Comparison of ENCODE assay signal across 1 cellular context in the genomic region with DNA sequence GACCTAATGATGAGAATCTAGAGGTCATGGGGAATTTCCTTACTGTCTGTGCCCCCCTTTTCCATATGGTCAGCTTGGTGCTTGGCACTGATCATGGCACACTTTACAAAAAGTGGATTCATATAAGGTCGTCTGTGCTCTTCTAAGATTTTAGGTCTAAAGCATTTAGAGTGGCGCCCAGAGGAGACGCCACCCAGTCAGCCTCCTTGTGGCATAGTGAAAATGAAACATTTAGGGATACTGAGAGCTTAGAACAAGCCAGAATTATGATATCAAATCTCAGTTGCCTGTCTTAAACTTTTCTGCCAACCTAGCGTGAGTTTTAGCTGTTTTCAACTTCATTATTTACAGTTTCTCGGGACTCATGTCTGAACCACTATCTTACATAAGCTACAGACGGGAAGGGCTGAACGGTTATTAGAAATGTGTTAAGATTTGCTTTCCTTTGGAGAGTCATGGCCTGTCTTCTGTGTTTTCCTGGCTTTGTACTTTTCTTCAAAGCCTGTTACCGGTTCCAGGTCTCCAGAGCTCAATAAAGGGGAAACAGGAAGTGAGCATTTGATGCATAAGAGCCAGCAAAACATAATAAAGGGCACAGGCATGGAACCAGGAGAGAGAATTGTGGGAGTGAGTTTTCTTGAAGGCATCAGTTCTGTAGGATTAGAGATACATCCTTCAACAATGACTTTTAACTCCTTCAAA.
TF ChIP-seq lines count a peak whose summit lies in the region.

No MANE protein-coding gene starts in this region.

TF ChIP-seq in SK-N-SH treated with all-trans-retinoic acid at 6 μM for 48 hours, 23 proteins besides CTCF, POLR2A, EP300 and RAD21 (continued from another document):
- TF ChIP-seq, protein P1, sequence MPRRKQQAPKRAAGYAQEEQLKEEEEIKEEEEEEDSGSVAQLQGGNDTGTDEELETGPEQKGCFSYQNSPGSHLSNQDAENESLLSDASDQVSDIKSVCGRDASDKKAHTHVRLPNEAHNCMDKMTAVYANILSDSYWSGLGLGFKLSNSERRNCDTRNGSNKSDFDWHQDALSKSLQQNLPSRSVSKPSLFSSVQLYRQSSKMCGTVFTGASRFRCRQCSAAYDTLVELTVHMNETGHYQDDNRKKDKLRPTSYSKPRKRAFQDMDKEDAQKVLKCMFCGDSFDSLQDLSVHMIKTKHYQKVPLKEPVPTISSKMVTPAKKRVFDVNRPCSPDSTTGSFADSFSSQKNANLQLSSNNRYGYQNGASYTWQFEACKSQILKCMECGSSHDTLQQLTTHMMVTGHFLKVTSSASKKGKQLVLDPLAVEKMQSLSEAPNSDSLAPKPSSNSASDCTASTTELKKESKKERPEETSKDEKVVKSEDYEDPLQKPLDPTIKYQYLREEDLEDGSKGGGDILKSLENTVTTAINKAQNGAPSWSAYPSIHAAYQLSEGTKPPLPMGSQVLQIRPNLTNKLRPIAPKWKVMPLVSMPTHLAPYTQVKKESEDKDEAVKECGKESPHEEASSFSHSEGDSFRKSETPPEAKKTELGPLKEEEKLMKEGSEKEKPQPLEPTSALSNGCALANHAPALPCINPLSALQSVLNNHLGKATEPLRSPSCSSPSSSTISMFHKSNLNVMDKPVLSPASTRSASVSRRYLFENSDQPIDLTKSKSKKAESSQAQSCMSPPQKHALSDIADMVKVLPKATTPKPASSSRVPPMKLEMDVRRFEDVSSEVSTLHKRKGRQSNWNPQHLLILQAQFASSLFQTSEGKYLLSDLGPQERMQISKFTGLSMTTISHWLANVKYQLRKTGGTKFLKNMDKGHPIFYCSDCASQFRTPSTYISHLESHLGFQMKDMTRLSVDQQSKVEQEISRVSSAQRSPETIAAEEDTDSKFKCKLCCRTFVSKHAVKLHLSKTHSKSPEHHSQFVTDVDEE (CRISPR knock-in tag; IDR thresholded peaks at IDR 0.05) = no peak
- TF ChIP-seq TOX (CRISPR knock-in tag; IDR thresholded peaks at IDR 0.05; ENCODE audit: borderline replicate concordance) = no peak
- TF ChIP-seq ISL1 (CRISPR knock-in tag; IDR thresholded peaks at IDR 0.05) = no peak
- no peak for TF ChIP-seq RARB (CRISPR knock-in tag; IDR thresholded peaks at IDR 0.05)
- no peak for TF ChIP-seq OSR1 (CRISPR knock-in tag; IDR thresholded peaks at IDR 0.05)
- TF ChIP-seq SNAI2 (CRISPR knock-in tag; IDR thresholded peaks at IDR 0.05) = no peak
- TF ChIP-seq, protein P2, sequence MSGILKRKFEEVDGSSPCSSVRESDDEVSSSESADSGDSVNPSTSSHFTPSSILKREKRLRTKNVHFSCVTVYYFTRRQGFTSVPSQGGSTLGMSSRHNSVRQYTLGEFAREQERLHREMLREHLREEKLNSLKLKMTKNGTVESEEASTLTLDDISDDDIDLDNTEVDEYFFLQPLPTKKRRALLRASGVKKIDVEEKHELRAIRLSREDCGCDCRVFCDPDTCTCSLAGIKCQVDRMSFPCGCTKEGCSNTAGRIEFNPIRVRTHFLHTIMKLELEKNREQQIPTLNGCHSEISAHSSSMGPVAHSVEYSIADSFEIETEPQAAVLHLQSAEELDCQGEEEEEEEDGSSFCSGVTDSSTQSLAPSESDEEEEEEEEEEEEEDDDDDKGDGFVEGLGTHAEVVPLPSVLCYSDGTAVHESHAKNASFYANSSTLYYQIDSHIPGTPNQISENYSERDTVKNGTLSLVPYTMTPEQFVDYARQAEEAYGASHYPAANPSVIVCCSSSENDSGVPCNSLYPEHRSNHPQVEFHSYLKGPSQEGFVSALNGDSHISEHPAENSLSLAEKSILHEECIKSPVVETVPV (CRISPR knock-in tag; IDR thresholded peaks at IDR 0.05) = no peak
- TF ChIP-seq ZFP30 (CRISPR knock-in tag; IDR thresholded peaks at IDR 0.05) = no peak
